8 cellular contexts compared by ENCODE assay signal in genomic region chr5:60944904-60945759, GRCh38. TPM values are rescaled to one million over a fixed set of nuclear protein-coding genes. Genes with fewer than 3 reads are reported as not detected.
DNase-seq lines count a peak whose midpoint lies in the region; ATAC-seq and TF ChIP-seq lines count a peak whose summit lies in the region.

Gene ERCC8 (minus strand): TSS chr5:60945070. CDS start chr5:60945008, 62 bp downstream.
Gene NDUFAF2 (plus strand): TSS chr5:60945205. CDS start chr5:60945256, 51 bp downstream.

- H3K4me3 ChIP-seq in endodermal cell (ENCODE audit: low read length) (peak within 1 kb of the TSS; percentile 97), mesendoderm (ENCODE audit: low read length) (peak within 1 kb of the TSS; percentile 98)

- peak within 1 kb of the TSS; percentile 93 for H3K4me2 ChIP-seq in mesendoderm (ENCODE audit: low read length)

- no peak within 1 kb of the TSS for H3K18ac ChIP-seq in mesendoderm (ENCODE audit: low read length)

- no peak within 1 kb of the TSS for H2BK5ac ChIP-seq in mesendoderm (ENCODE audit: low read length)

- H3K79me1 ChIP-seq in mesendoderm (ENCODE audit: low read length) = peaks cover 7% of the 10 kb centered on the region

- H3K79me2 ChIP-seq in mesendoderm (ENCODE audit: control insufficient read depth, insufficient read depth, low read length) = peaks cover 12% of the 10 kb centered on the region

- peak within 1 kb of the TSS; percentile 96 for H3K56ac ChIP-seq in mesendoderm (ENCODE audit: low read length)

- H3K4me3 Mint-ChIP-seq in endodermal cell = no peak within 1 kb of the TSS

- H2BK120ac ChIP-seq in mesendoderm (ENCODE audit: low read depth, low read length) = no peak within 1 kb of the TSS

- WGBS in endodermal cell (ENCODE audit: insufficient coverage in 1 of 2, insufficient read length in 1 of 2), 2 experiments = 0 to 1% methylated on average over 18 to 58 of the region's 61 CpGs
- WGBS in mesendoderm (ENCODE audit: extremely low coverage, insufficient coverage, low lambda C conversion rate) = no CpG with 5 or more reads among the region's 61 CpGs

- H3K9ac ChIP-seq in endodermal cell (ENCODE audit: extremely low read depth, low read length, poor library complexity, severe bottlenecking) (peak within 1 kb of the TSS; percentile 40), mesendoderm (ENCODE audit: low read length) (peak within 1 kb of the TSS; percentile 87)

- H3K36me3 ChIP-seq in endodermal cell (ENCODE audit: control insufficient read depth, insufficient read depth, low read length) = no peaks in the 10 kb centered on the region
- no peaks in the 10 kb centered on the region for H3K36me3 ChIP-seq in mesendoderm (ENCODE audit: control insufficient read depth, insufficient read depth, low read length)

- no peak within 1 kb of the TSS for H2BK15ac ChIP-seq in mesendoderm (replicated peaks; ENCODE audit: low read depth)

- peak within 1 kb of the TSS; percentile 60 for H3K4ac ChIP-seq in mesendoderm (ENCODE audit: low read depth, low read length)

- H3K27me3 ChIP-seq in endodermal cell (ENCODE audit: control insufficient read depth, insufficient read depth, low read length, poor library complexity, severe bottlenecking) (no peaks in the 10 kb centered on the region), mesendoderm (ENCODE audit: insufficient read depth, low read length, poor library complexity) (no peaks in the 10 kb centered on the region)

- peak within 1 kb of the TSS; percentile 75 for H4K5ac ChIP-seq in mesendoderm (ENCODE audit: low read length)

- H3K4me1 Mint-ChIP-seq in endodermal cell = peaks cover 3% of the 10 kb centered on the region

- no peak for TF ChIP-seq CTCF in endodermal cell (conservative IDR thresholded peaks at IDR 0.05)

- H3K9me3 Mint-ChIP-seq in endodermal cell = no peaks in the 10 kb centered on the region

- H3K27ac Mint-ChIP-seq in endodermal cell = peak within 1 kb of the TSS; percentile 26

- peaks cover 10% of the 10 kb centered on the region for H3K27me3 Mint-ChIP-seq in endodermal cell (ENCODE audit: insufficient read depth)

- H3K36me3 Mint-ChIP-seq in endodermal cell (ENCODE audit: low read depth) = no peaks in the 10 kb centered on the region

- H3K27ac ChIP-seq in endodermal cell (ENCODE audit: low read depth, low read length) (no peak within 1 kb of the TSS), mesendoderm (ENCODE audit: low read depth, low read length) (no peak within 1 kb of the TSS)

- peak within 1 kb of the TSS; percentile 35 for H3K23ac ChIP-seq in mesendoderm (ENCODE audit: low read length)

- ATAC-seq in GM21367 (IDR thresholded peaks at IDR 0.05; ENCODE audit: unreplicated experiment) = peak; percentile 99

- no peak within 1 kb of the TSS for H2AK5ac ChIP-seq in mesendoderm (ENCODE audit: low read length)

- H4K8ac ChIP-seq in mesendoderm (ENCODE audit: low read depth, low read length) = no peak within 1 kb of the TSS

- H3K9me3 ChIP-seq in endodermal cell (ENCODE audit: control insufficient read depth, low read length) = no peaks in the 10 kb centered on the region

- H3K4me1 ChIP-seq in endodermal cell (ENCODE audit: control insufficient read depth, insufficient read depth, low read length) (no peaks in the 10 kb centered on the region), mesendoderm (ENCODE audit: control insufficient read depth, low read depth, low read length) (peaks cover 3% of the 10 kb centered on the region)

- DNase-seq in COR-L47 (lab: John Stamatoyannopoulos, UW) (peak; percentile 87), HT1080 (ENCODE audit: low read depth) (peak; percentile 90), NOMO-1 (lab: John Stamatoyannopoulos, UW; ENCODE audit: unreplicated experiment in 2 of 2) (peak; percentile 80 to 88), endodermal cell (peak; percentile 97), mesendoderm (peak; percentile 97)
- peak; percentile 77 to 79 for DNase-seq in activated CD8-positive, alpha-beta memory T cell treated with anti-CD3 and anti-CD28 coated beads for 4 hours (ENCODE audit: low read depth in 2 of 2)
- DNase-seq in stimulated activated CD8-positive, alpha-beta memory T cell treated with anti-CD3 and anti-CD28 coated beads, Interleukin-12 subunit alpha, Interleukin-12 subunit beta, amount 100 ng/mL, for 4 hours (ENCODE audit: low read depth) = peak; percentile 75

RNA-seq across cellular contexts. Expression of gene ERCC8, which starts in this region (rescaled TPM):
- 9.2 and 12.0 TPM in 2 replicates for total RNA-seq in HT1080 (2014; rRNA removed; shearing (Covaris generic))
- 11.4 TPM in 2 replicates for polyA plus RNA-seq in HT1080 (2015; cell fraction: cytosol; rRNA removed)
- polyA plus RNA-seq in HT1080 (2015; cell fraction: nucleus; rRNA removed) = 7.2 and 10.0 TPM in 2 replicates
- total RNA-seq in endodermal cell = 10 to 100 TPM; 14.7 to 19.2 TPM
- 23.8 TPM for polyA plus RNA-seq in endodermal cell (2013, experiment 1 of 2)
- polyA plus RNA-seq in endodermal cell (2013, experiment 2 of 2) = 21.2 TPM
- 8.3 TPM for polyA plus RNA-seq in mesendoderm (2013, experiment 1 of 2)
- polyA plus RNA-seq in mesendoderm (2013, experiment 2 of 2) = 8.4 TPM

RNA-seq across cellular contexts. Expression of gene NDUFAF2, which starts in this region (rescaled TPM):
- 45.8 and 51.9 TPM in 2 replicates for total RNA-seq in HT1080 (2014; rRNA removed; shearing (Covaris generic))
- 48.1 and 49.0 TPM in 2 replicates for polyA plus RNA-seq in HT1080 (2015; cell fraction: cytosol; rRNA removed)
- polyA plus RNA-seq in HT1080 (2015; cell fraction: nucleus; rRNA removed) = 10.0 and 19.5 TPM in 2 replicates
- 10 to 100 TPM; 20.5 to 23.0 TPM for total RNA-seq in endodermal cell
- 34.6 TPM for polyA plus RNA-seq in endodermal cell (2013, experiment 1 of 2)
- 45.3 TPM for polyA plus RNA-seq in endodermal cell (2013, experiment 2 of 2)
- 116 TPM for polyA plus RNA-seq in mesendoderm (2013, experiment 1 of 2)
- 105 TPM for polyA plus RNA-seq in mesendoderm (2013, experiment 2 of 2)
